In the genomic region with DNA sequence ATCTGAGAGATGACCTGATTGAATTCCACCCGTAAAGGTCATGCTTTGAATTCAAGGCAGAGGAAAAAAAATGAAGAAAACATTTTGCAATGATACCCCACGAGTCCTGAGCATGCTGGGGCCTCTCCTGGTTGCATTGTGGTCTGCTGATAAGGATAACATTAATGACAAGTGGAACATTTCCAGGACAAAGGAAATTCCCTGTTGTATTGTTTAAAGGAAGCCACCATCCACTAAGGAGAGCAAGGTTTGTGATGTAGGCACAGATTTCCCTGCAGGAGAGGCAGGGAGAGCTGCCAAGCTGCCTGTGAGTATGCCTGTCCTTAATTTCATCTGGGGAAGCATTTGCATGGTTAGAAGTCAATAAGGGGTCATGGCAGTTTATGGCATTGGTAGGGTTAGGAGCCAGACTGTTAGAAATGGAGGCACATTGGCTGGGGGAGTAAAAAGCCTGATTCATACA, we compare ENCODE assay signal across 9 cellular contexts. TPM values are rescaled to one million over a fixed set of nuclear protein-coding genes. Genes with fewer than 3 reads are reported as not detected.
DNase-seq lines count a peak whose midpoint lies in the region; ATAC-seq and TF ChIP-seq lines count a peak whose summit lies in the region.
"Had no signal": no experiment of that assay in that cellular context is flagged by ENCODE, and none has a peak within 500 bp of the region (broad histone marks: within the 10 kb centered on the region; RNA-seq: fewer than 3 reads in every experiment).

No MANE protein-coding gene starts in this region.

- no peak overlapping the region for H3K9ac ChIP-seq in subcutaneous abdominal adipose tissue (ENCODE audit: low read length in 5 of 5)

- no peaks in the 10 kb centered on the region for H3K27me3 Mint-ChIP-seq in activated CD4-positive, alpha-beta memory T cell treated with anti-CD3 and anti-CD28 coated beads, Interleukin-2, amount 10 ng/mL, durations not matched to agents 7 days and 5 days

- POLR2A ChIA-PET in activated CD4-positive, alpha-beta memory T cell treated with anti-CD3 and anti-CD28 coated beads, Interleukin-2, amount 10 ng/mL, durations not matched to agents 7 days and 5 days (lab: Charles Lee), result interaction anchor here (1.0 to 13.0 kb wide), 10 partner anchors 8 to 192 kb away, joined by 3 to 168 read pairs (median 12); partner anchors contain the start of gene FLI1

- no peaks in the 10 kb centered on the region for H3K36me3 ChIP-seq in subcutaneous abdominal adipose tissue (ENCODE audit: control insufficient read depth in 5 of 5, insufficient read depth in 5 of 5, low read length in 5 of 5)

- H3K4me1 ChIP-seq in right cardiac atrium (ENCODE audit: control insufficient read depth, insufficient read depth, low read length) (peaks cover 9% of the 10 kb centered on the region), subcutaneous abdominal adipose tissue (ENCODE audit: control insufficient read depth in 5 of 5, insufficient read depth in 5 of 5, low read length in 5 of 5) (peaks cover 3 to 95% (median 50%) of the 10 kb centered on the region in 5 donors)

- DNase-seq in NCI-H2029 treated with DMSO at 0.1 percent for 48 hours (lab: John Stamatoyannopoulos, UW) (peak; percentile 16), NCI-H2029 (lab: John Stamatoyannopoulos, UW) (no peak), right cardiac atrium (peak; percentile 32 to 72 (median 63)), anterior cingulate cortex (lab: John Stamatoyannopoulos, UW) (no peak), GM20000 (ENCODE audit: low spot score) (no peak)
- no peak for DNase-seq in activated CD4-positive, alpha-beta memory T cell treated with anti-CD3 and anti-CD28 coated beads, Interleukin-2, amount 10 ng/mL, durations not matched to agents 7 days and 5 days

- H3K4me3 Mint-ChIP-seq in activated CD4-positive, alpha-beta memory T cell treated with anti-CD3 and anti-CD28 coated beads, Interleukin-2, amount 10 ng/mL, durations not matched to agents 7 days and 5 days, result peak overlapping the region; percentile 57

- ATAC-seq in right cardiac atrium (peak; percentile 57 to 89), HG02759 (IDR thresholded peaks at IDR 0.05; ENCODE audit: unreplicated experiment) (no peak)

- no peaks in the 10 kb centered on the region for H3K9me3 ChIP-seq in right cardiac atrium (ENCODE audit: control insufficient read depth, low read length)
- no peaks in the 10 kb centered on the region for H3K9me3 ChIP-seq in subcutaneous abdominal adipose tissue (ENCODE audit: control insufficient read depth in 5 of 5, low read length in 5 of 5)

- H3K4me1 Mint-ChIP-seq in activated CD4-positive, alpha-beta memory T cell treated with anti-CD3 and anti-CD28 coated beads, Interleukin-2, amount 10 ng/mL, durations not matched to agents 7 days and 5 days, result peaks cover 93% of the 10 kb centered on the region

- CTCF ChIA-PET in activated CD4-positive, alpha-beta memory T cell treated with anti-CD3 and anti-CD28 coated beads, Interleukin-2, amount 10 ng/mL, durations not matched to agents 7 days and 5 days (lab: Charles Lee), result interaction anchor here (1.2 to 1.6 kb wide), 3 partner anchors 12 to 558 kb away, joined by 3 to 6 read pairs (median 3); no protein-coding TSS in a partner anchor

- intact Hi-C loops in right cardiac atrium (cut with DNase I), result no loop called here

- no peak for TF ChIP-seq CTCF in GM20000 (IDR thresholded peaks at IDR 0.05; ENCODE audit: extremely low read depth, missing control alignments)

- 17% methylated on average over 2 of the region's 2 CpGs for WGBS in right cardiac atrium

- H3K4me3 ChIP-seq in right cardiac atrium (ENCODE audit: low read length) (no peak overlapping the region), subcutaneous abdominal adipose tissue (ENCODE audit: low read depth in 1 of 5, low read length in 5 of 5) (peak overlapping the region in 2 of 5 donors; percentile 9 to 28)

- peaks cover 3% of the 10 kb centered on the region for H3K9me3 Mint-ChIP-seq in activated CD4-positive, alpha-beta memory T cell treated with anti-CD3 and anti-CD28 coated beads, Interleukin-2, amount 10 ng/mL, durations not matched to agents 7 days and 5 days

- peak overlapping the region; percentile 88 for H3K27ac ChIP-seq in right cardiac atrium (ENCODE audit: low read length)
- peak overlapping the region; percentile 80 for H3K27ac ChIP-seq in subcutaneous abdominal adipose tissue (ENCODE audit: low read depth, low read length)
- H3K27ac ChIP-seq: VCaP had no signal

- H3K27ac Mint-ChIP-seq in activated CD4-positive, alpha-beta memory T cell treated with anti-CD3 and anti-CD28 coated beads, Interleukin-2, amount 10 ng/mL, durations not matched to agents 7 days and 5 days, result peak overlapping the region; percentile 92

- H3K27me3 ChIP-seq in right cardiac atrium (ENCODE audit: control insufficient read depth, insufficient read depth), result no peaks in the 10 kb centered on the region
- no peaks in the 10 kb centered on the region for H3K27me3 ChIP-seq in subcutaneous abdominal adipose tissue (ENCODE audit: control insufficient read depth in 5 of 5, insufficient read depth in 4 of 5, low read length in 5 of 5)

- peaks cover 58% of the 10 kb centered on the region for H3K36me3 Mint-ChIP-seq in activated CD4-positive, alpha-beta memory T cell treated with anti-CD3 and anti-CD28 coated beads, Interleukin-2, amount 10 ng/mL, durations not matched to agents 7 days and 5 days (ENCODE audit: low read depth)

RNA-seq across cellular contexts. Expression of gene FLI1, which starts 21.9 kb away (rescaled TPM):
- 100 to 1,000 TPM; 133 to 139 TPM for total RNA-seq in activated CD4-positive, alpha-beta memory T cell treated with anti-CD3 and anti-CD28 coated beads, Interleukin-2, amount 10 ng/mL, durations not matched to agents 7 days and 5 days
- 10 to 100 TPM; 14.9 to 22.3 (median 17.2) TPM for total RNA-seq in right cardiac atrium
- polyA plus RNA-seq in right cardiac atrium, result 12.4 TPM

Comparison
In these comparisons a context has a peak if more than half of its experiments do, and no peak if none do; other contexts are left out.
1. DNase-seq: peak in NCI-H2029 treated with DMSO at 0.1 percent for 48 hours (single experiment) and right cardiac atrium (3 of 3); none in NCI-H2029 (single experiment), activated CD4-positive, alpha-beta memory T cell treated with anti-CD3 and anti-CD28 coated beads, Interleukin-2, amount 10 ng/mL, durations not matched to agents 7 days and 5 days (single experiment), anterior cingulate cortex (0 of 58) and GM20000 (single experiment).
2. RNA of gene FLI1, which starts 21.9 kb away (total RNA-seq): 133 to 139 TPM in activated CD4-positive, alpha-beta memory T cell treated with anti-CD3 and anti-CD28 coated beads, Interleukin-2, amount 10 ng/mL, durations not matched to agents 7 days and 5 days; 14.9 to 22.3 TPM in right cardiac atrium; every median in the first group is over 4 times any median in the second.